2 cellular contexts compared by ENCODE assay signal in the genomic region with DNA sequence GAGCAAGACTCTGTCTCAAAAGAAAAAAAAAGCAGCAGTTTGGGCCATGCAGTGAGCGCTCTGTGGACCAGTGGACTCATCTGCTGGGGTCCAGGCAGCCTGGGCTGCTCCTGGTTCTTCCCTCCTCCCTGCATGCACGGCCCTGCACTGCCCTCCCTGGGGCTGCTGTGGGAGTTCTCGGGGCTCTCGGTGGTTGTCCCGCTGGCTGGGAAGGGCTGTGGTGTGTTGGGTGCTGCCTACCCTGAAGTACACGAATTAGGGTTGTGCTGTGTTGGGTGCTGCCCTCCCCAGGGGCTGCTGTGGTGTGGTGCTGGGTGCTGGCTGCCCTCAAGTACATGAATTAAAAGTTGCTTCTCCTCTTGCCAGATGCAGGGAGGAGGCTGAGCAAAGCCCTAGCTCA.
TF ChIP-seq lines count a peak whose summit lies in the region.

No MANE protein-coding gene starts in this region.

TF ChIP-seq in A549, 52 proteins besides CTCF, POLR2A, EP300 and RAD21 (continued from another document):
- TF ChIP-seq REST (IDR thresholded peaks at IDR 0.05) (no peak), KDM1A (IDR thresholded peaks at IDR 0.05; ENCODE audit: low read depth) (no peak), CBX8 (IDR thresholded peaks at IDR 0.05) (no peak), ATOH8 (CRISPR knock-in tag; IDR thresholded peaks at IDR 0.05; ENCODE audit: low read depth) (no peak), ZNF302 (CRISPR knock-in tag; IDR thresholded peaks at IDR 0.05) (no peak), RNF2 (IDR thresholded peaks at IDR 0.05; ENCODE audit: borderline replicate concordance, low read depth) (no peak), HOXA7 (CRISPR knock-in tag; IDR thresholded peaks at IDR 0.05) (no peak), HOXB13 (CRISPR knock-in tag; IDR thresholded peaks at IDR 0.05; ENCODE audit: low read depth) (no peak), CHD4 (IDR thresholded peaks at IDR 0.05; ENCODE audit: borderline replicate concordance) (no peak), JUNB (IDR thresholded peaks at IDR 0.05) (no peak), HOXB5 (CRISPR knock-in tag; IDR thresholded peaks at IDR 0.05) (no peak), MAFK (IDR thresholded peaks at IDR 0.05; ENCODE audit: partially characterized antibody) (no peak)

TF ChIP-seq in WTC11, 78 proteins besides CTCF, POLR2A, EP300 and RAD21 (continued from another document):
- no peak for TF ChIP-seq NR3C1 (CRISPR knock-in tag; conservative IDR thresholded peaks at IDR 0.05; ENCODE audit: low read depth)
